In the genomic region with DNA sequence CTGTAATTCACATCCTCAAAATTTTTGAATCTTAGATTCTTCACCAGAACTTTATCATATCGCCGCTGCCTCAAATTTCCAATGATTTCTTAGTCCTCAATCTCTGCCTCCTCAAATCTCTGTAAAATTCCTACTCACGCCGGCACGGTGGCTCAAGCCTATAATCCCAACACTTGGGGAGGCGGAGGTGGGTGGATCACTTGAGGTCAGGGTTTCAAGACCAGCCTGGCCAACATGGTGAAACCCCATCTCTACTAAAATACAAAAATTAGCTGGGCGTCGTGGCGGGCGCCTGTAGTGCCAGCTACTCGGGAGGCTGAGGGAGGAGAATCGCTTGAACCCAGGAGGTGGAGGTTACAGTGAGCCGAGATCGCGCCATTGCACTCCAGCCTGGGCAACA, we compare ENCODE assay signal across 8 cellular contexts. TPM values are rescaled to one million over a fixed set of nuclear protein-coding genes. Genes with fewer than 3 reads are reported as not detected.
A peak's percentile ranks its signal among the peaks of the same experiment; 100 is the strongest.
DNase-seq lines count a peak whose midpoint lies in the region; ATAC-seq and TF ChIP-seq lines count a peak whose summit lies in the region.
"Not testable (repeated sequence)": the region's sequence is repeated elsewhere in the genome, so short reads cannot be mapped to it uniquely, and the experiment has no call there.

No MANE protein-coding gene starts in this region.

- not testable (repeated sequence) for TF ChIP-seq EP300 in sigmoid colon (IDR thresholded peaks at IDR 0.05)

- DNase-seq in GM12865 (ENCODE audit: low read depth); activated CD4-positive, alpha-beta T cell treated with anti-CD3 and anti-CD28 coated beads for 36 hours; activated naive CD8-positive, alpha-beta T cell treated with anti-CD3 and anti-CD28 coated beads, Interleukin-2, amount 10 ng/mL, durations not matched to agents 7 days and 5 days; epithelial cell of proximal tubule (ENCODE audit: low read depth); mesothelial cell of epicardium (ENCODE audit: low spot score in 2 of 2, unreplicated experiment in 2 of 2): not testable (repeated sequence)
- DNase-seq in NB4 (ENCODE audit: low read depth) (peak; percentile 34), sigmoid colon (peak; percentile 25)

- peak overlapping the region; percentile 41 for H2AFZ ChIP-seq in ACC112 (ENCODE audit: low read length, unreplicated experiment)

- POLR2A ChIA-PET in activated CD4-positive, alpha-beta T cell treated with anti-CD3 and anti-CD28 coated beads for 36 hours (lab: Charles Lee) = not testable (repeated sequence)
- POLR2A ChIA-PET in activated naive CD8-positive, alpha-beta T cell treated with anti-CD3 and anti-CD28 coated beads, Interleukin-2, amount 10 ng/mL, durations not matched to agents 7 days and 5 days (lab: Charles Lee) = interaction anchor here (0.6 to 5.9 kb wide), 3 partner anchors 10 to 148 kb away, joined by 3 to 45 read pairs (median 3); no protein-coding TSS in a partner anchor

- H3K4me1 Mint-ChIP-seq in activated CD4-positive, alpha-beta T cell treated with anti-CD3 and anti-CD28 coated beads for 36 hours = peaks cover 47% of the 10 kb centered on the region
- peaks cover 44% of the 10 kb centered on the region for H3K4me1 Mint-ChIP-seq in activated naive CD8-positive, alpha-beta T cell treated with anti-CD3 and anti-CD28 coated beads, Interleukin-2, amount 10 ng/mL, durations not matched to agents 7 days and 5 days
- H3K4me1 Mint-ChIP-seq in mesothelial cell of epicardium = peaks cover 16% of the 10 kb centered on the region

- not testable (repeated sequence) for ATAC-seq in activated CD4-positive, alpha-beta T cell treated with anti-CD3 and anti-CD28 coated beads for 36 hours; activated naive CD8-positive, alpha-beta T cell treated with anti-CD3 and anti-CD28 coated beads, Interleukin-2, amount 10 ng/mL, durations not matched to agents 7 days and 5 days (ENCODE audit: low read depth)

- TF ChIP-seq CTCF in GM12865 (IDR thresholded peaks at IDR 0.05; ENCODE audit: insufficient read depth, low read depth, low read length, missing control alignments); NB4 (IDR thresholded peaks at IDR 0.05; ENCODE audit: low read depth, low read length); epithelial cell of proximal tubule (conservative IDR thresholded peaks at IDR 0.05; ENCODE audit: low read depth, low read length); mesothelial cell of epicardium (IDR thresholded peaks at IDR 0.05; ENCODE audit: unreplicated experiment); sigmoid colon (IDR thresholded peaks at IDR 0.05): not testable (repeated sequence)

- not testable (repeated sequence) for H3K9me3 ChIP-seq in sigmoid colon

- H3K36me3 Mint-ChIP-seq in activated CD4-positive, alpha-beta T cell treated with anti-CD3 and anti-CD28 coated beads for 36 hours (ENCODE audit: low read depth); mesothelial cell of epicardium: not testable (repeated sequence)
- peaks cover 13% of the 10 kb centered on the region for H3K36me3 Mint-ChIP-seq in activated naive CD8-positive, alpha-beta T cell treated with anti-CD3 and anti-CD28 coated beads, Interleukin-2, amount 10 ng/mL, durations not matched to agents 7 days and 5 days

- intact Hi-C loops in activated CD4-positive, alpha-beta T cell treated with anti-CD3 and anti-CD28 coated beads for 36 hours (cut with DNase I, micrococcal nuclease) = loop anchor here in 1 of 2 experiments (5.0 to 10.0 kb wide), 4 partner anchors 325 to 607 kb away; no protein-coding TSS in a partner anchor
- intact Hi-C loops in sigmoid colon (cut with DNase I) = not testable (repeated sequence)

- H3K9me3 Mint-ChIP-seq in activated CD4-positive, alpha-beta T cell treated with anti-CD3 and anti-CD28 coated beads for 36 hours (ENCODE audit: low read depth); activated naive CD8-positive, alpha-beta T cell treated with anti-CD3 and anti-CD28 coated beads, Interleukin-2, amount 10 ng/mL, durations not matched to agents 7 days and 5 days; mesothelial cell of epicardium: not testable (repeated sequence)

- not testable (repeated sequence) for H3K27ac ChIP-seq in ACC112 (ENCODE audit: low read depth, low read length); sigmoid colon

- not testable (repeated sequence) for H3K27me3 ChIP-seq in ACC112 (ENCODE audit: insufficient read depth, low read length); sigmoid colon

- 75 to 86% methylated on average over 15 of the region's 15 CpGs for WGBS in sigmoid colon, 2 donors

- CTCF ChIA-PET in activated CD4-positive, alpha-beta T cell treated with anti-CD3 and anti-CD28 coated beads for 36 hours (lab: Charles Lee) = interaction anchor here (0.6 kb wide), 1 partner anchor 733 kb away, joined by 3 read pairs; no protein-coding TSS in a partner anchor

- not testable (repeated sequence) for H3K27me3 Mint-ChIP-seq in activated CD4-positive, alpha-beta T cell treated with anti-CD3 and anti-CD28 coated beads for 36 hours; activated naive CD8-positive, alpha-beta T cell treated with anti-CD3 and anti-CD28 coated beads, Interleukin-2, amount 10 ng/mL, durations not matched to agents 7 days and 5 days; mesothelial cell of epicardium (ENCODE audit: low read depth)

- H3K27ac Mint-ChIP-seq in activated CD4-positive, alpha-beta T cell treated with anti-CD3 and anti-CD28 coated beads for 36 hours = peak overlapping the region; percentile 83
- H3K27ac Mint-ChIP-seq in activated naive CD8-positive, alpha-beta T cell treated with anti-CD3 and anti-CD28 coated beads, Interleukin-2, amount 10 ng/mL, durations not matched to agents 7 days and 5 days = peak overlapping the region; percentile 69
- peak overlapping the region; percentile 53 for H3K27ac Mint-ChIP-seq in mesothelial cell of epicardium

- H3K4me3 ChIP-seq in ACC112 (ENCODE audit: low read depth, low read length) (peak overlapping the region; percentile 84; the same call in 1 of the 2 replicates), GM12865 (ENCODE audit: low read depth, low read length) (peak overlapping the region; percentile 97), NB4 (ENCODE audit: low read depth, low read length) (peak overlapping the region; percentile 57), epithelial cell of proximal tubule (ENCODE audit: low read depth, low read length) (peak overlapping the region; percentile 96), sigmoid colon (peak overlapping the region in 2 of 4 donors; percentile 81 to 100)

- not testable (repeated sequence) for H3K4me1 ChIP-seq in ACC112 (ENCODE audit: control insufficient read depth, insufficient read depth, low read length, unreplicated experiment)
- peaks cover 0 to 33% (median 11%) of the 10 kb centered on the region in 4 donors for H3K4me1 ChIP-seq in sigmoid colon

- not testable (repeated sequence) for H3K36me3 ChIP-seq in ACC112 (ENCODE audit: insufficient read depth, low read length); sigmoid colon

- peaks cover 38% of the 10 kb centered on the region for H3K79me2 ChIP-seq in ACC112 (ENCODE audit: control insufficient read depth, insufficient read depth, low read length, unreplicated experiment)

- H3K4me3 Mint-ChIP-seq in activated CD4-positive, alpha-beta T cell treated with anti-CD3 and anti-CD28 coated beads for 36 hours = peak overlapping the region; percentile 99
- H3K4me3 Mint-ChIP-seq in activated naive CD8-positive, alpha-beta T cell treated with anti-CD3 and anti-CD28 coated beads, Interleukin-2, amount 10 ng/mL, durations not matched to agents 7 days and 5 days = peak overlapping the region; percentile 70
- peak overlapping the region; percentile 91 for H3K4me3 Mint-ChIP-seq in mesothelial cell of epicardium

- not testable (repeated sequence) for TF ChIP-seq POLR2A in NB4 (IDR thresholded peaks at IDR 0.05; ENCODE audit: extremely low read depth, insufficient read length); sigmoid colon (IDR thresholded peaks at IDR 0.05)

RNA-seq across cellular contexts. Expression of a gene that starts 0.8 kb away (rescaled TPM):
- 10 to 100 TPM; 58.6 to 66.0 TPM for total RNA-seq in activated CD4-positive, alpha-beta T cell treated with anti-CD3 and anti-CD28 coated beads for 36 hours
- 10 to 100 TPM; 55.1 to 56.0 TPM for total RNA-seq in activated naive CD8-positive, alpha-beta T cell treated with anti-CD3 and anti-CD28 coated beads, Interleukin-2, amount 10 ng/mL, durations not matched to agents 7 days and 5 days
- total RNA-seq in epithelial cell of proximal tubule (99.7 and 105 TPM in 2 replicates), mesothelial cell of epicardium (142 to 145 TPM (median 143 TPM) in 3 replicates), sigmoid colon (10 to 100 TPM; 29.1 to 37.4 (median 32.9) TPM)
- polyA plus RNA-seq in sigmoid colon = 10 to 100 TPM; 26.8 to 36.1 (median 31.8) TPM

RNA-seq across cellular contexts. Expression of a gene that starts 5.5 kb away (rescaled TPM):
- 10 to 100 TPM; 18.0 to 21.4 TPM for total RNA-seq in activated CD4-positive, alpha-beta T cell treated with anti-CD3 and anti-CD28 coated beads for 36 hours
- total RNA-seq in activated naive CD8-positive, alpha-beta T cell treated with anti-CD3 and anti-CD28 coated beads, Interleukin-2, amount 10 ng/mL, durations not matched to agents 7 days and 5 days = 10 to 100 TPM; 31.3 to 36.8 TPM
- total RNA-seq in epithelial cell of proximal tubule (11.6 and 18.5 TPM in 2 replicates), mesothelial cell of epicardium (16.2 to 20.1 TPM (median 18.4 TPM) in 3 replicates), sigmoid colon (10 to 100 TPM in 3 of 4 donors, 1 to 10 TPM in 1; 10.0 to 19.3 (median 15.7) TPM)
- 10 to 100 TPM; 22.2 to 27.8 (median 25.2) TPM for polyA plus RNA-seq in sigmoid colon

RNA-seq across cellular contexts. Expression of a gene that starts 53.9 kb away (rescaled TPM):
- total RNA-seq in activated CD4-positive, alpha-beta T cell treated with anti-CD3 and anti-CD28 coated beads for 36 hours = 100 to 1,000 TPM; 100 to 127 TPM
- total RNA-seq in activated naive CD8-positive, alpha-beta T cell treated with anti-CD3 and anti-CD28 coated beads, Interleukin-2, amount 10 ng/mL, durations not matched to agents 7 days and 5 days = 10 to 100 TPM; 62.2 to 63.1 TPM
- total RNA-seq in epithelial cell of proximal tubule (69.1 and 79.6 TPM in 2 replicates), mesothelial cell of epicardium (134 to 137 TPM (median 136 TPM) in 3 replicates), sigmoid colon (100 to 1,000 TPM; 126 to 174 (median 141) TPM)
- 100 to 1,000 TPM in 1 of 3 donors, 10 to 100 TPM in 2; 44.4 to 134 (median 61.5) TPM for polyA plus RNA-seq in sigmoid colon
